Comparison of ENCODE assay signal across 7 cellular contexts in the genomic region with DNA sequence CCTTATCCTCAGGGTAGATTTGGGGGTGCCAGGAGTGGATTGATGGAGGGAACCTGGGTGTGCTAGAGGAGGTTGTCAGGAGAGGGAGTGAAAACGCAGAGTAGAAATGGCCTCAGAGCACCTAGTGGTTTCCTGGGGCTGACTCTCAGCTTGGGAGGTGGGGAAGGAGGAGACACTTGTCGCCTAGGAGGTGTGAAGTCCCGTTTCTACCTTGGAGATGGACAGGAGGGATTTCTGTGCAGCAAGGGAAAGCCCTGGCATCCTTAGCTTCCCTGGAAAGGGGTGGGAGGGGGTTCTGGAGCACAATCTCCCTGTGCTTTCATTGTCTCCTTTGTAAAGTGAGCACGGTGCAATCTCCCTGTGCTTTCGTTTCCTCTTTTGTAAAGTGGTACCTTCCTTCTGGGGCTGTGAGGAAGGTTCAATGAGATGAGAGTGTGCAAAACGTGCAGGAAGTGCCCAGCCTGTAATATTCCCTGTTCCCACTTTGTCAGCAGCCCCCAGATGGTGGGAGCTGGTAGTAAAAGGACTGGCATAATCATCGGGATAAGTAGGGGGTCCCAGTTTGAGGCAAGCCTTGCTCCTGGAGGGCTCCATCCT. TPM values are rescaled to one million over a fixed set of nuclear protein-coding genes. Genes with fewer than 3 reads are reported as not detected.
A peak's percentile ranks its signal among the peaks of the same experiment; 100 is the strongest.
DNase-seq lines count a peak whose midpoint lies in the region; ATAC-seq, FAIRE-seq and TF ChIP-seq lines count a peak whose summit lies in the region.

No MANE protein-coding gene starts in this region.

- 0 out of 2 replicates have a peak overlapping the region, but pooled peaks have one; percentile 3 for H2AFZ ChIP-seq in PC-3 (ENCODE audit: low read length)

- peak overlapping the region; percentile 80 to 99 (median 90) for H3K27ac Mint-ChIP-seq in naive thymus-derived CD8-positive, alpha-beta T cell

- H3K9me3 Mint-ChIP-seq in naive thymus-derived CD8-positive, alpha-beta T cell, result peaks cover 0 to 2% (median 0%) of the 10 kb centered on the region in 9 donors

- H3K4me3 ChIP-seq in PC-3 (ENCODE audit: low read length), result peak overlapping the region; percentile 84
- peak overlapping the region in 17 of 59 donors; percentile 6 to 86 (median 73) for H3K4me3 ChIP-seq in dorsolateral prefrontal cortex

- H4K20me1 ChIP-seq in PC-3 (ENCODE audit: low read length), result no peaks in the 10 kb centered on the region

- H3K27me3 Mint-ChIP-seq in naive thymus-derived CD8-positive, alpha-beta T cell, result no peaks in the 10 kb centered on the region

- H3K4me1 Mint-ChIP-seq in naive thymus-derived CD8-positive, alpha-beta T cell, result peaks cover 12 to 43% (median 37%) of the 10 kb centered on the region in 4 donors

- peaks cover 17% of the 10 kb centered on the region for H3K4me1 ChIP-seq in PC-3 (ENCODE audit: insufficient read depth, low read length)

- H3K36me3 Mint-ChIP-seq in naive thymus-derived CD8-positive, alpha-beta T cell, result peaks cover 7 to 15% (median 13%) of the 10 kb centered on the region in 3 donors

- H3K79me2 ChIP-seq in PC-3 (ENCODE audit: low read length), result peaks cover 8% of the 10 kb centered on the region; the same call in 1 of the 2 replicates

- no peaks in the 10 kb centered on the region for H3K9me2 ChIP-seq in PC-3 (replicated peaks; ENCODE audit: low read length)

- no TSS peak for BruUV-seq in PC-3 (replicated peaks; lab: Mats Ljungman, UMichigan)

- no peaks in the 10 kb centered on the region for H3K36me3 ChIP-seq in PC-3 (ENCODE audit: low read depth, low read length)

- H3K27me3 ChIP-seq in PC-3 (ENCODE audit: low read length), result no peaks in the 10 kb centered on the region
- no peaks in the 10 kb centered on the region for H3K27me3 ChIP-seq in dorsolateral prefrontal cortex

- peak overlapping the region; percentile 92 for H3K4me2 ChIP-seq in PC-3 (ENCODE audit: low read length)

- DNase-seq in GM18507 (ENCODE audit: extremely low spot score, insufficient read length, low read depth), result no peak
- no peak for DNase-seq in PC-3
- DNase-seq in naive thymus-derived CD8-positive, alpha-beta T cell, result peak in 3 of 10 donors; percentile 27 to 29 (median 29)
- no peak for DNase-seq in effector CD4-positive, alpha-beta T cell
- no peak for DNase-seq in dorsolateral prefrontal cortex

- no peaks in the 10 kb centered on the region for H3F3A ChIP-seq in PC-3 (ENCODE audit: low read length, unreplicated experiment)

- TF ChIP-seq CTCF in PC-3 (conservative IDR thresholded peaks at IDR 0.05; ENCODE audit: low read depth, low read length) (no peak), dorsolateral prefrontal cortex (IDR thresholded peaks at IDR 0.05 in 54 of 56, conservative IDR thresholded peaks at IDR 0.05 in 2 of 56; ENCODE audit: low read depth in 1 of 56, partially characterized antibody in 56 of 56) (no peak)

- POLR2A ChIA-PET in PC-3 (lab: Charles Lee; ENCODE audit: unreplicated experiment), result no interaction called here
- POLR2A ChIA-PET in naive thymus-derived CD8-positive, alpha-beta T cell (lab: Charles Lee), result interaction anchor here (2.7 kb wide), 1 partner anchor 39 kb away, joined by 22 read pairs; the partner anchor contains the start of gene OAS2

- FAIRE-seq in GM18507 (lab: Jason Lieb, UNC), result peak; percentile 86

- peak overlapping the region; percentile 84 to 96 (median 92) for H3K4me3 Mint-ChIP-seq in naive thymus-derived CD8-positive, alpha-beta T cell

- CTCF ChIA-PET in PC-3 (lab: Charles Lee), result interaction anchor here (0.5 kb wide), 1 partner anchor 39 kb away, joined by 3 read pairs; no protein-coding TSS in a partner anchor

- no peaks in the 10 kb centered on the region for H3K9me3 ChIP-seq in PC-3 (ENCODE audit: low read length)

- H3K27ac ChIP-seq in PC-3 (ENCODE audit: low read length), result no peak overlapping the region
- no peak overlapping the region for H3K27ac ChIP-seq in dorsolateral prefrontal cortex

- H3K9ac ChIP-seq in PC-3 (ENCODE audit: low read length), result peak overlapping the region; percentile 85; the same call in 1 of the 2 replicates

- intact Hi-C loops in PC-3 (cut with micrococcal nuclease), result loop anchor here (5.0 kb wide), 1 partner anchor 37 kb away; the partner anchor contains the start of gene OAS2
- intact Hi-C loops in dorsolateral prefrontal cortex (cut with DNase I), result no loop called here

- ATAC-seq in GM21717 (IDR thresholded peaks at IDR 0.05; ENCODE audit: unreplicated experiment) (peak; percentile 58), PC-3 (0 out of 2 replicates have a peak, but pooled peaks have one; percentile 3), HG02970 (IDR thresholded peaks at IDR 0.05; ENCODE audit: low FRiP score, unreplicated experiment) (no peak)
- ATAC-seq in naive thymus-derived CD8-positive, alpha-beta T cell, result peak; percentile 26 to 27

RNA-seq across cellular contexts. Expression of gene OAS3, which starts 1.6 kb away (rescaled TPM):
- total RNA-seq in PC-3 (2014; rRNA removed) (25.5 and 28.8 TPM in 2 replicates), dorsolateral prefrontal cortex (10 to 100 TPM in 42 of 120 experiments, 1 to 10 TPM in 78; 3.3 to 72.9 (median 8.5) TPM)
- total RNA-seq in naive thymus-derived CD8-positive, alpha-beta T cell, result 10 to 100 TPM; 13.6 to 16.8 TPM
- 10 to 100 TPM in 2 of 3 donors, 1 to 10 TPM in 1; 9.1 to 21.3 (median 16.8) TPM for polyA plus RNA-seq in naive thymus-derived CD8-positive, alpha-beta T cell

RNA-seq across cellular contexts. Expression of gene OAS1, which starts 33.1 kb away (rescaled TPM):
- total RNA-seq in PC-3 (2014; rRNA removed) (10.1 and 10.2 TPM in 2 replicates), dorsolateral prefrontal cortex (10 to 100 TPM in 33 of 120 experiments, 1 to 10 TPM in 87; 2.5 to 87.4 (median 7.9) TPM)
- 1 to 10 TPM; 3.2 to 4.0 TPM for total RNA-seq in naive thymus-derived CD8-positive, alpha-beta T cell
- polyA plus RNA-seq in naive thymus-derived CD8-positive, alpha-beta T cell, result 10 to 100 TPM in 1 of 3 donors, 1 to 10 TPM in 2; 5.7 to 22.9 (median 9.0) TPM

RNA-seq across cellular contexts. Expression of gene OAS2, which starts 38.5 kb away (rescaled TPM):
- total RNA-seq in PC-3 (2014; rRNA removed) (5.8 and 10.5 TPM in 2 replicates), dorsolateral prefrontal cortex (10 to 100 TPM in 6 of 120 experiments, 1 to 10 TPM in 114; 1.4 to 49.9 (median 4.3) TPM)
- total RNA-seq in naive thymus-derived CD8-positive, alpha-beta T cell, result 10 to 100 TPM; 40.9 to 42.8 TPM
- 10 to 100 TPM; 25.6 to 47.9 (median 25.8) TPM for polyA plus RNA-seq in naive thymus-derived CD8-positive, alpha-beta T cell
